ENCODE assay signal across 8 cellular contexts in genomic region chr20:41028359-41029149, GRCh38. TPM values are rescaled to one million over a fixed set of nuclear protein-coding genes. Genes with fewer than 3 reads are reported as not detected.
DNase-seq lines count a peak whose midpoint lies in the region; ATAC-seq and TF ChIP-seq lines count a peak whose summit lies in the region.

TOP1 (plus strand) TSS chr20:41028822; CDS start chr20:41029068, 246 bp downstream.

- H3K27me3 ChIP-seq in GM06990 (replicated peaks; ENCODE audit: control insufficient read depth, insufficient read depth, low read length): no peaks in the 10 kb centered on the region

- peaks cover 12% of the 10 kb centered on the region for H3K36me3 Mint-ChIP-seq in activated naive CD4-positive, alpha-beta T cell treated with anti-CD3 and anti-CD28 coated beads, Interleukin-2, amount 50 U/mL, for 24 hours

- H3K4me3 ChIP-seq in GM06990 (replicated peaks; ENCODE audit: low read depth, low read length): peak within 1 kb of the TSS; percentile 90

- peak within 1 kb of the TSS; percentile 69 for H3K27ac ChIP-seq in temporal lobe (ENCODE audit: low read depth, low read length)

- ATAC-seq in HG02588 (IDR thresholded peaks at IDR 0.05; ENCODE audit: unreplicated experiment): peak; percentile 91
- ATAC-seq in SK-N-SH treated with all-trans-retinoic acid at 6 μM for 48 hours: peak; percentile 96

- peak; percentile 100 for DNase-seq in GM06990 (ENCODE audit: extremely low read depth, insufficient read length)
- DNase-seq in NCI-H1092 (lab: John Stamatoyannopoulos, UW): peak; percentile 99
- DNase-seq in globus pallidus (ENCODE audit: low spot score): peak; percentile 100
- DNase-seq in occipital lobe (lab: John Stamatoyannopoulos, UW): peak; percentile 100

- H3K4me3 Mint-ChIP-seq in activated naive CD4-positive, alpha-beta T cell treated with anti-CD3 and anti-CD28 coated beads, Interleukin-2, amount 50 U/mL, for 24 hours: peak within 1 kb of the TSS; percentile 94

- peak within 1 kb of the TSS; percentile 92 for H3K27ac Mint-ChIP-seq in activated naive CD4-positive, alpha-beta T cell treated with anti-CD3 and anti-CD28 coated beads, Interleukin-2, amount 50 U/mL, for 24 hours

- peaks cover 53% of the 10 kb centered on the region for H3K4me1 Mint-ChIP-seq in activated naive CD4-positive, alpha-beta T cell treated with anti-CD3 and anti-CD28 coated beads, Interleukin-2, amount 50 U/mL, for 24 hours

- TF ChIP-seq CTCF in GM06990 (IDR thresholded peaks at IDR 0.05; ENCODE audit: insufficient read depth, low read length, poor library complexity, severe bottlenecking): no peak

- H3K36me3 ChIP-seq in GM06990 (ENCODE audit: control insufficient read depth, insufficient read depth, low read length): no peaks in the 10 kb centered on the region

- no peaks in the 10 kb centered on the region for H3K27me3 Mint-ChIP-seq in activated naive CD4-positive, alpha-beta T cell treated with anti-CD3 and anti-CD28 coated beads, Interleukin-2, amount 50 U/mL, for 24 hours

- no peaks in the 10 kb centered on the region for H3K9me3 Mint-ChIP-seq in activated naive CD4-positive, alpha-beta T cell treated with anti-CD3 and anti-CD28 coated beads, Interleukin-2, amount 50 U/mL, for 24 hours

TF ChIP-seq in SK-N-SH treated with all-trans-retinoic acid at 6 μM for 48 hours, 23 proteins besides CTCF, POLR2A, EP300 and RAD21:
- TF ChIP-seq CREB5 (CRISPR knock-in tag; IDR thresholded peaks at IDR 0.05; ENCODE audit: low read depth) (no peak), TOX (CRISPR knock-in tag; IDR thresholded peaks at IDR 0.05; ENCODE audit: borderline replicate concordance) (no peak), CSRNP3 (CRISPR knock-in tag; IDR thresholded peaks at IDR 0.05) (no peak)
TF ChIP-seq in SK-N-SH treated with all-trans-retinoic acid at 6 μM for 48 hours: peak in this region for 0.

RNA-seq across cellular contexts. Expression of gene TOP1, which starts in this region (rescaled TPM):
- total RNA-seq in occipital lobe: 26.2 TPM
- total RNA-seq in temporal lobe: 31.0 TPM

Comparison
In these comparisons a context has a peak if more than half of its experiments do, and no peak if none do; other contexts are left out.
1. Peak in every context shown above with its lines: DNase-seq, ATAC-seq, H3K4me3 ChIP-seq and H3K27ac ChIP-seq.